17 cellular contexts compared by ENCODE assay signal in the genomic region with DNA sequence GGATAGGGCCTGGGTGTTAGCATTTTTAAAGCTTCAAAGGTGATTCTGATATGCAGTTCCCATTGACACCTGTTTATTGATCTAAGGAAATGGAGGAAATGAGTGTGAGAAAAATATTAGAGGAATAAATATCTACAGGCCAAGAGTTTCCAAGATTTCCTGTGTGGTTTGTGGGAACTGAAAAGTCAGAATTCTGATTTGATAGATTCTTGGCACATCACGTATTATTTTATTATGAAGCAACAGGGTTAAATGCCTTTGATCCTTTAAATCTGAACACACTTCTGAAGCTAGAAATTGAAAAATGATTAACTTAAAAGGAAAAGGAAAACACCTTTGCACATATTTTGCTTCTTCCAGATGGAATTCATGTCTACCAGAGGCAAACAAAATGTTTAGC.
DNase-seq lines count a peak whose midpoint lies in the region; ATAC-seq, FAIRE-seq and TF ChIP-seq lines count a peak whose summit lies in the region.
"Had no signal": no experiment of that assay in that cellular context is flagged by ENCODE, and none has a peak within 500 bp of the region (broad histone marks: within the 10 kb centered on the region; RNA-seq: fewer than 3 reads in every experiment).

No MANE protein-coding gene starts in this region.

- H3K27ac ChIP-seq in body of pancreas (peak overlapping the region in 1 of 4 donors; percentile 15), HepG2 (ENCODE audit: extremely low read length, insufficient read depth, low read length) (no peak overlapping the region), RWPE1 (no peak overlapping the region)
- H3K27ac ChIP-seq: BLaER1 had no signal

- H3K9me3 Mint-ChIP-seq in endothelial cell (ENCODE audit: unreplicated experiment), result no peaks in the 10 kb centered on the region
- H3K9me3 Mint-ChIP-seq: CD8-positive, alpha-beta memory T cell; H9 had no signal

- peak; percentile 27 for ATAC-seq in body of pancreas
- ATAC-seq in HepG2, result no peak
- no peak for ATAC-seq in HG03159 (IDR thresholded peaks at IDR 0.05; ENCODE audit: unreplicated experiment)

- H3K36me3 ChIP-seq in body of pancreas (replicated peaks in 1 of 2; ENCODE audit: insufficient read depth in 1 of 2, low read depth in 2 of 2) (no peaks in the 10 kb centered on the region), HepG2 (replicated peaks in 1 of 2; ENCODE audit: control insufficient read depth in 1 of 2, insufficient read depth in 2 of 2, low read length in 2 of 2) (no peaks in the 10 kb centered on the region)
- H3K36me3 ChIP-seq: BLaER1 had no signal

- H3K27ac Mint-ChIP-seq in endothelial cell (ENCODE audit: unreplicated experiment), result no peak overlapping the region
- H3K27ac Mint-ChIP-seq: CD8-positive, alpha-beta memory T cell; H9 had no signal

- DNase-seq in body of pancreas, result no peak
- DNase-seq in iris pigment epithelial cell (ENCODE audit: low read depth), result peak; percentile 53
- peak; percentile 37 for DNase-seq in pulmonary artery endothelial cell (ENCODE audit: low read depth, low spot score)
- DNase-seq in HepG2 (ENCODE audit: low spot score), result no peak
- DNase-seq in endothelial cell (ENCODE audit: low spot score), result no peak
- DNase-seq in RWPE1 (ENCODE audit: low spot score), result no peak
- DNase-seq: AML-193; Caco-2; CD8-positive, alpha-beta memory T cell; DMS53; GF-D8; GOT3; H9 had no signal

- no peaks in the 10 kb centered on the region for H4K20me1 ChIP-seq in HepG2 (ENCODE audit: insufficient read depth, low read length)
- H4K20me1 ChIP-seq: BLaER1 had no signal

- no peak overlapping the region for H3K4me2 ChIP-seq in HepG2 (ENCODE audit: low read depth, low read length)
- H3K4me2 ChIP-seq: BLaER1 had no signal

- no peak overlapping the region for H3K9ac ChIP-seq in HepG2 (ENCODE audit: insufficient read depth, low read depth, low read length)
- H3K9ac ChIP-seq: BLaER1 had no signal

- POLR2A ChIA-PET in HepG2 (lab: Yijun Ruan, JAX), result no interaction called here
- POLR2A ChIA-PET in RWPE1 (lab: Yijun Ruan, JAX; ENCODE audit: low non-redundant PET), result no interaction called here

- 44 to 50% methylated on average over 1 of the region's 1 CpG for WGBS in body of pancreas, 2 donors
- 100% methylated on average over 1 of the region's 1 CpG for WGBS in HepG2 (ENCODE audit: low lambda C conversion rate)

- FAIRE-seq in HepG2 (lab: Jason Lieb, UNC), result no peak
- FAIRE-seq: GM19239, HTR-8/SVneo had no signal

- CTCF ChIA-PET in HepG2 (lab: Yijun Ruan, JAX; ENCODE audit: low intra/inter-chr PET ratio, low total read pairs), result no interaction called here
- CTCF ChIA-PET in RWPE1 (lab: Yijun Ruan, JAX), result no interaction called here

- no peaks in the 10 kb centered on the region for H3K27me3 Mint-ChIP-seq in endothelial cell (ENCODE audit: unreplicated experiment)

- H3K4me1 ChIP-seq in body of pancreas, result peaks cover 22% of the 10 kb centered on the region
- H3K4me1 ChIP-seq in HepG2 (ENCODE audit: insufficient read depth, low read length), result no peaks in the 10 kb centered on the region
- H3K4me1 ChIP-seq: BLaER1, Caco-2 had no signal

- TF ChIP-seq EP300 in HepG2 (IDR thresholded peaks at IDR 0.05; ENCODE audit: low read depth in 2 of 2, low read length in 2 of 2), result no peak
- TF ChIP-seq EP300 in HepG2 (CRISPR knock-in tag; IDR thresholded peaks at IDR 0.05; ENCODE audit: borderline replicate concordance), result no peak

- TF ChIP-seq POLR2A in body of pancreas (IDR thresholded peaks at IDR 0.05) (no peak), HepG2 (IDR thresholded peaks at IDR 0.05; ENCODE audit: insufficient read depth in 1 of 2, low read depth in 2 of 2, low read length in 2 of 2) (no peak)

- H3K4me3 Mint-ChIP-seq in endothelial cell (ENCODE audit: unreplicated experiment), result no peak overlapping the region
- H3K4me3 Mint-ChIP-seq: CD8-positive, alpha-beta memory T cell; H9 had no signal

- intact Hi-C loops in body of pancreas (cut with DNase I), result no loop called here
- intact Hi-C loops in HepG2 (cut with micrococcal nuclease; ENCODE audit: unreplicated experiment), result no loop called here

- no peaks in the 10 kb centered on the region for H3K27me3 ChIP-seq in body of pancreas
- H3K27me3 ChIP-seq in HepG2 (ENCODE audit: control insufficient read depth in 1 of 2, insufficient read depth in 2 of 2, low read length in 2 of 2), result no peaks in the 10 kb centered on the region
- H3K27me3 ChIP-seq: BLaER1 had no signal

- H3K4me1 Mint-ChIP-seq in endothelial cell (ENCODE audit: unreplicated experiment), result peaks cover 8% of the 10 kb centered on the region
- H3K4me1 Mint-ChIP-seq: CD8-positive, alpha-beta memory T cell; H9 had no signal

- TF ChIP-seq CTCF in body of pancreas (IDR thresholded peaks at IDR 0.05) (no peak), HepG2 (CRISPR knock-in tag; IDR thresholded peaks at IDR 0.05) (no peak), endothelial cell (IDR thresholded peaks at IDR 0.05; ENCODE audit: unreplicated experiment) (no peak), RWPE1 (conservative IDR thresholded peaks at IDR 0.05; ENCODE audit: low read depth) (no peak)

- H3K4me3 ChIP-seq in body of pancreas (no peak overlapping the region), HepG2 (replicated peaks in 1 of 3; ENCODE audit: insufficient read depth in 1 of 3, low read depth in 2 of 3, low read length in 3 of 3) (no peak overlapping the region)
- H3K4me3 ChIP-seq: BLaER1 had no signal

- H3K79me2 ChIP-seq in HepG2 (ENCODE audit: insufficient read depth, low read length), result no peaks in the 10 kb centered on the region

- H3K9me3 ChIP-seq in body of pancreas (no peaks in the 10 kb centered on the region), HepG2 (ENCODE audit: low read length) (no peaks in the 10 kb centered on the region)
- H3K9me3 ChIP-seq: BLaER1, Caco-2 had no signal

- TF ChIP-seq RAD21 in HepG2 (CRISPR knock-in tag; IDR thresholded peaks at IDR 0.05), result no peak

- H3K36me3 Mint-ChIP-seq in endothelial cell (ENCODE audit: low read depth, unreplicated experiment), result peaks cover 4% of the 10 kb centered on the region

- in situ Hi-C loops in HepG2 (cut with HindIII; ENCODE audit: extremely low pct_ligation_motif_present, low pct_unique_long_range_greater_than_20kb), result no loop called here

- no peak overlapping the region for H2AFZ ChIP-seq in HepG2 (ENCODE audit: low read length)

- BruUV-seq in HepG2 (replicated peaks; lab: Mats Ljungman, UMichigan), result no TSS peak

TF ChIP-seq in HepG2, 621 proteins besides CTCF, POLR2A, EP300 and RAD21:
- TF ChIP-seq YEATS2 (CRISPR knock-in tag; IDR thresholded peaks at IDR 0.05; ENCODE audit: borderline replicate concordance) (no peak), ZNF343 (CRISPR knock-in tag; IDR thresholded peaks at IDR 0.05) (no peak), KAT8 (CRISPR knock-in tag; IDR thresholded peaks at IDR 0.05) (no peak), TOE1 (CRISPR knock-in tag; IDR thresholded peaks at IDR 0.05) (no peak), ZNF331 (CRISPR knock-in tag; IDR thresholded peaks at IDR 0.05) (no peak)
TF ChIP-seq in HepG2: peak in this region for 0.

Comparison
In these comparisons a context has a peak if more than half of its experiments do, and no peak if none do; other contexts are left out.
1. DNase-seq: peak in iris pigment epithelial cell (single experiment) and pulmonary artery endothelial cell (single experiment); none in body of pancreas (0 of 4), HepG2 (single experiment), endothelial cell (single experiment) and RWPE1 (single experiment).